24 cellular contexts compared by ENCODE assay signal in the genomic region with DNA sequence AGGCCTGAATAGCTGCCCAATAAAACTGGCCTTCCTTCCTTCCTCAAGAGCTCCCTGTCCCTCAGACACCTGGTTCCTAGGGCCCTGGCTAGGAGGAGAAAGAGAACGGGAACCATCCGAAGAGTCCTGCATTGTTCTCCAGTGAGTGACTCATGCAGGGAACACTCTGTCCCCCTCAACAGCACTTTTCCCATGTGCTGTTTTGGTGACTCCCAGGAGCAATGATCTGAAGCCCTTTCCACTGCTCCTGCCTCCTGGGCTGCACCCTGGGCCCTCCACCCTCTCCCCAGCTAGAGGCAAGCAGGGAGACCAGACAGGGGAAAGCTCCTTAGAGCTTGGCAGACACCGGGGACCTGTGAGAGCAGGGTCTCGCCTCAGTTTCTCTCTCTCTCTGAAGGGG. TPM values are rescaled to one million over a fixed set of nuclear protein-coding genes. Genes with fewer than 3 reads are reported as not detected.
A peak's percentile ranks its signal among the peaks of the same experiment; 100 is the strongest.
DNase-seq lines count a peak whose midpoint lies in the region; ATAC-seq, FAIRE-seq and TF ChIP-seq lines count a peak whose summit lies in the region.
"Had no signal": no experiment of that assay in that cellular context is flagged by ENCODE, and none has a peak within 500 bp of the region (broad histone marks: within the 10 kb centered on the region; RNA-seq: fewer than 3 reads in every experiment).

No MANE protein-coding gene starts in this region.

- H3K4me2 ChIP-seq in endothelial cell of umbilical vein (ENCODE audit: insufficient read depth, low read length) (no peak overlapping the region), mesendoderm (ENCODE audit: low read length) (no peak overlapping the region)

- intact Hi-C loops in endothelial cell of umbilical vein (cut with micrococcal nuclease), result no loop called here

- FAIRE-seq in endothelial cell of umbilical vein (lab: Jason Lieb, UNC) (peak; percentile 35), GM12892 (lab: Jason Lieb, UNC) (no peak)
- FAIRE-seq: pancreas had no signal

- H3K27ac Mint-ChIP-seq in activated T-cell treated with anti-CD3 and anti-CD28 coated beads, Interleukin-2, amount 50 U/mL, for 72 hours, result no peak overlapping the region
- H3K27ac Mint-ChIP-seq: activated CD8-positive, alpha-beta memory T cell treated with anti-CD3 and anti-CD28 coated beads, Interleukin-2, amount 10 ng/mL, durations not matched to agents 7 days and 5 days; activated T-helper 2 cell treated with anti-CD3 and anti-CD28 coated beads, Interferon-gamma antibody, Interleukin-2, Interleukin-4, amounts not matched to agents 10 μg/mL and 5 μg/mL and 100 μg/mL, durations not matched to agents 14 hours and 24 hours and 36 hours; effector memory CD8-positive, alpha-beta T cell; IgD-negative memory B cell had no signal

- no peak overlapping the region for H3K9ac ChIP-seq in endothelial cell of umbilical vein (replicated peaks; ENCODE audit: extremely low read depth, insufficient read depth, low read length)
- no peak overlapping the region for H3K9ac ChIP-seq in mesendoderm (ENCODE audit: low read length)

- no peak overlapping the region for H3K23ac ChIP-seq in mesendoderm (ENCODE audit: low read length)

- no peaks in the 10 kb centered on the region for H3K36me3 Mint-ChIP-seq in activated T-cell treated with anti-CD3 and anti-CD28 coated beads, Interleukin-2, amount 50 U/mL, for 72 hours (ENCODE audit: insufficient read depth in 2 of 2)
- H3K36me3 Mint-ChIP-seq: activated CD8-positive, alpha-beta memory T cell treated with anti-CD3 and anti-CD28 coated beads, Interleukin-2, amount 10 ng/mL, durations not matched to agents 7 days and 5 days; IgD-negative memory B cell had no signal

- H3K9me3 ChIP-seq in endothelial cell of umbilical vein (replicated peaks; ENCODE audit: control insufficient read depth, insufficient read depth, low read length), result no peaks in the 10 kb centered on the region
- H3K9me3 ChIP-seq: pancreas, upper lobe of left lung had no signal

- no peak overlapping the region for H4K5ac ChIP-seq in mesendoderm (ENCODE audit: low read length)

- H3K27me3 ChIP-seq in endothelial cell of umbilical vein (ENCODE audit: control insufficient read depth in 2 of 2, insufficient read depth in 2 of 2, low read length in 2 of 2) (peaks cover 0 to 3% of the 10 kb centered on the region in 2 experiments), mesendoderm (ENCODE audit: insufficient read depth, low read length, poor library complexity) (no peaks in the 10 kb centered on the region)
- H3K27me3 ChIP-seq: pancreas, upper lobe of left lung had no signal

- DNase-seq in AG10803 (ENCODE audit: low read depth) (peak; percentile 6), LHCN-M2 (ENCODE audit: low read depth) (peak; percentile 79), endothelial cell of umbilical vein (ENCODE audit: low read depth, low spot score) (no peak), mesendoderm (peak; percentile 60), GM12892 (ENCODE audit: insufficient read length) (no peak), NCI-H510A (lab: John Stamatoyannopoulos, UW) (no peak)
- DNase-seq in activated T-cell treated with anti-CD3 and anti-CD28 coated beads, Interleukin-2, amount 50 U/mL, for 72 hours, result no peak
- DNase-seq: activated CD4-positive, alpha-beta T cell treated with anti-CD3 and anti-CD28 coated beads for 1 hour; activated CD8-positive, alpha-beta memory T cell treated with anti-CD3 and anti-CD28 coated beads, Interleukin-2, amount 10 ng/mL, durations not matched to agents 7 days and 5 days; effector memory CD8-positive, alpha-beta T cell; H9; MV-4-11; NCI-H2029; NCI-H526; OCI-M1; stimulated activated naive CD8-positive, alpha-beta T cell treated with anti-CD3 and anti-CD28 coated beads, Interleukin-15, amount 100 ng/mL, for 72 hours; T-helper 9 cell; upper lobe of left lung had no signal

- H3K4me3 Mint-ChIP-seq in activated T-cell treated with anti-CD3 and anti-CD28 coated beads, Interleukin-2, amount 50 U/mL, for 72 hours, result no peak overlapping the region
- H3K4me3 Mint-ChIP-seq: activated CD8-positive, alpha-beta memory T cell treated with anti-CD3 and anti-CD28 coated beads, Interleukin-2, amount 10 ng/mL, durations not matched to agents 7 days and 5 days; effector memory CD8-positive, alpha-beta T cell; H9; IgD-negative memory B cell; stimulated activated naive CD8-positive, alpha-beta T cell treated with anti-CD3 and anti-CD28 coated beads, Interleukin-15, amount 100 ng/mL, for 72 hours had no signal

- no peaks in the 10 kb centered on the region for H3K9me3 Mint-ChIP-seq in activated T-cell treated with anti-CD3 and anti-CD28 coated beads, Interleukin-2, amount 50 U/mL, for 72 hours
- H3K9me3 Mint-ChIP-seq: activated T-helper 2 cell treated with anti-CD3 and anti-CD28 coated beads, Interferon-gamma antibody, Interleukin-2, Interleukin-4, amounts not matched to agents 10 μg/mL and 5 μg/mL and 100 μg/mL, durations not matched to agents 14 hours and 24 hours and 36 hours; effector memory CD8-positive, alpha-beta T cell; H9; IgD-negative memory B cell; stimulated activated naive CD8-positive, alpha-beta T cell treated with anti-CD3 and anti-CD28 coated beads, Interleukin-15, amount 100 ng/mL, for 72 hours had no signal

- H2AK5ac ChIP-seq in mesendoderm (ENCODE audit: low read length), result no peak overlapping the region

- ATAC-seq in activated T-cell treated with anti-CD3 and anti-CD28 coated beads, Interleukin-2, amount 50 U/mL, for 72 hours (replicated peaks in 1 of 2), result no peak
- no peak for ATAC-seq in GM19351 (IDR thresholded peaks at IDR 0.05; ENCODE audit: unreplicated experiment)
- ATAC-seq: activated CD8-positive, alpha-beta memory T cell treated with anti-CD3 and anti-CD28 coated beads, Interleukin-2, amount 10 ng/mL, durations not matched to agents 7 days and 5 days; effector memory CD8-positive, alpha-beta T cell; left lobe of liver; pancreas; stimulated activated naive CD8-positive, alpha-beta T cell treated with anti-CD3 and anti-CD28 coated beads, Interleukin-15, amount 100 ng/mL, for 72 hours had no signal

- TF ChIP-seq POLR2A in endothelial cell of umbilical vein (IDR thresholded peaks at IDR 0.05; ENCODE audit: low read depth, low read length) (no peak), GM12892 (IDR thresholded peaks at IDR 0.05; ENCODE audit: low read depth, low read length) (no peak)

- no CpG with 5 or more reads among the region's 4 CpGs for WGBS in mesendoderm (ENCODE audit: extremely low coverage, insufficient coverage, low lambda C conversion rate)

- H2BK120ac ChIP-seq in mesendoderm (ENCODE audit: low read depth, low read length), result no peak overlapping the region

- no peaks in the 10 kb centered on the region for H4K20me1 ChIP-seq in endothelial cell of umbilical vein (replicated peaks; ENCODE audit: control insufficient read depth, extremely low read depth, insufficient read depth, low read length)

- H3K4me1 ChIP-seq in endothelial cell of umbilical vein (ENCODE audit: control insufficient read depth, extremely low read depth, insufficient read depth, low read length), result peaks cover 6% of the 10 kb centered on the region
- H3K4me1 ChIP-seq in mesendoderm (ENCODE audit: control insufficient read depth, low read depth, low read length), result no peaks in the 10 kb centered on the region
- H3K4me1 ChIP-seq: pancreas had no signal

- no TSS peak for BruUV-seq in endothelial cell of umbilical vein (replicated peaks; lab: Mats Ljungman, UMichigan)

- H3K27me3 Mint-ChIP-seq in activated T-cell treated with anti-CD3 and anti-CD28 coated beads, Interleukin-2, amount 50 U/mL, for 72 hours (ENCODE audit: low read depth), result no peaks in the 10 kb centered on the region

- dilution Hi-C loops in endothelial cell of umbilical vein (cut with MboI; ENCODE audit: extremely low pct_ligation_motif_present, low sequenced_read_pairs), result no loop called here

- H3K79me1 ChIP-seq in mesendoderm (ENCODE audit: low read length), result no peaks in the 10 kb centered on the region

- CTCF ChIA-PET in endothelial cell of umbilical vein (lab: Charles Lee), result interaction anchor here (0.6 to 6.8 kb wide), 5 partner anchors 10 to 105 kb away, joined by 3 to 109 read pairs (median 11); no protein-coding TSS in a partner anchor

- no peaks in the 10 kb centered on the region for H3K4me1 Mint-ChIP-seq in activated T-cell treated with anti-CD3 and anti-CD28 coated beads, Interleukin-2, amount 50 U/mL, for 72 hours (ENCODE audit: low read depth)
- H3K4me1 Mint-ChIP-seq: activated CD8-positive, alpha-beta memory T cell treated with anti-CD3 and anti-CD28 coated beads, Interleukin-2, amount 10 ng/mL, durations not matched to agents 7 days and 5 days; IgD-negative memory B cell; stimulated activated naive CD8-positive, alpha-beta T cell treated with anti-CD3 and anti-CD28 coated beads, Interleukin-15, amount 100 ng/mL, for 72 hours had no signal

- H3K4ac ChIP-seq in mesendoderm (ENCODE audit: low read depth, low read length), result no peak overlapping the region

- H3K18ac ChIP-seq in mesendoderm (ENCODE audit: low read length), result no peak overlapping the region

- no peak overlapping the region for H3K56ac ChIP-seq in mesendoderm (ENCODE audit: low read length)

- POLR2A ChIA-PET in endothelial cell of umbilical vein (lab: Charles Lee), result interaction anchor here (0.9 kb wide), 1 partner anchor 9 kb away, joined by 3 read pairs; no protein-coding TSS in a partner anchor

- H3K27ac ChIP-seq in endothelial cell of umbilical vein (ENCODE audit: insufficient read depth, low read depth, low read length) (no peak overlapping the region), mesendoderm (ENCODE audit: low read depth, low read length) (no peak overlapping the region)
- H3K27ac ChIP-seq: pancreas, SK-N-MC had no signal

- H3K36me3 ChIP-seq in endothelial cell of umbilical vein (ENCODE audit: control insufficient read depth in 2 of 2, extremely low read depth in 1 of 2, insufficient read depth in 2 of 2, low read length in 2 of 2), result no peaks in the 10 kb centered on the region
- no peaks in the 10 kb centered on the region for H3K36me3 ChIP-seq in mesendoderm (ENCODE audit: control insufficient read depth, insufficient read depth, low read length)
- H3K36me3 ChIP-seq: pancreas, upper lobe of left lung had no signal

- H4K8ac ChIP-seq in mesendoderm (ENCODE audit: low read depth, low read length), result no peak overlapping the region

- H3K9me1 ChIP-seq in endothelial cell of umbilical vein (replicated peaks; ENCODE audit: control insufficient read depth, extremely low read depth, insufficient read depth, low read length), result no peaks in the 10 kb centered on the region

- no peak overlapping the region for H2BK15ac ChIP-seq in mesendoderm (replicated peaks; ENCODE audit: low read depth)

- no peak overlapping the region for H2BK5ac ChIP-seq in mesendoderm (ENCODE audit: low read length)

- no peak overlapping the region for H2AFZ ChIP-seq in endothelial cell of umbilical vein (ENCODE audit: low read depth, low read length)

- H3K4me3 ChIP-seq in AG10803 (ENCODE audit: low read length) (no peak overlapping the region), endothelial cell of umbilical vein (replicated peaks in 1 of 3; ENCODE audit: insufficient read depth in 1 of 3, low read depth in 1 of 3, low read length in 3 of 3) (no peak overlapping the region), mesendoderm (ENCODE audit: low read length) (no peak overlapping the region)
- H3K4me3 ChIP-seq: pancreas, SK-N-MC, upper lobe of left lung had no signal

- H3K79me2 ChIP-seq in endothelial cell of umbilical vein (ENCODE audit: control insufficient read depth, insufficient read depth, low read length) (no peaks in the 10 kb centered on the region), mesendoderm (ENCODE audit: control insufficient read depth, insufficient read depth, low read length) (no peaks in the 10 kb centered on the region)

- TF ChIP-seq CTCF in AG10803 (conservative IDR thresholded peaks at IDR 0.05; ENCODE audit: low read length) (no peak), endothelial cell of umbilical vein (IDR thresholded peaks at IDR 0.05; ENCODE audit: extremely low read depth in 1 of 2, insufficient read depth in 1 of 2, low read depth in 1 of 2, low read length in 2 of 2) (no peak)

RNA-seq across cellular contexts. Expression of a gene that starts 18.9 kb away (rescaled TPM):
- total RNA-seq in LHCN-M2 (2014; rRNA removed), result 62.1 and 156 TPM in 2 replicates
- polyA plus RNA-seq in LHCN-M2 (2012), result 624 TPM
- not detected in 2 replicates for total RNA-seq in endothelial cell of umbilical vein
- not detected in 2 replicates for polyA plus RNA-seq in endothelial cell of umbilical vein
- not detected in 2 replicates for polyA plus RNA-seq in endothelial cell of umbilical vein (2011; cell fraction: cytosol; rRNA removed)
- polyA plus RNA-seq in endothelial cell of umbilical vein (2011; cell fraction: nucleus; rRNA removed), result 0.06 TPM in 1 of 2 replicates, not detected in the other
- polyA plus RNA-seq in endothelial cell of umbilical vein (2012), result not detected in 2 replicates
- polyA minus RNA-seq in endothelial cell of umbilical vein, result not detected in 2 replicates
- polyA minus RNA-seq in endothelial cell of umbilical vein (2011; cell fraction: cytosol; rRNA and poly(A)+ RNA removed), result not detected
- not detected in 2 replicates for polyA minus RNA-seq in endothelial cell of umbilical vein (2011; cell fraction: nucleus; rRNA and poly(A)+ RNA removed)
- 9.1 TPM for polyA plus RNA-seq in mesendoderm (2013, experiment 1 of 2)
- polyA plus RNA-seq in mesendoderm (2013, experiment 2 of 2), result 10.8 TPM
- not detected for polyA plus RNA-seq in GM12892 (2012; ENCODE audit: missing spikeins)
- total RNA-seq in activated T-cell treated with anti-CD3 and anti-CD28 coated beads, Interleukin-2, amount 50 U/mL, for 72 hours, result not detected
- total RNA-seq: activated CD8-positive, alpha-beta memory T cell treated with anti-CD3 and anti-CD28 coated beads, Interleukin-2, amount 10 ng/mL, durations not matched to agents 7 days and 5 days; activated T-helper 2 cell treated with anti-CD3 and anti-CD28 coated beads, Interferon-gamma antibody, Interleukin-2, Interleukin-4, amounts not matched to agents 10 μg/mL and 5 μg/mL and 100 μg/mL, durations not matched to agents 14 hours and 24 hours and 36 hours had no signal
- polyA plus RNA-seq: IgD-negative memory B cell had no signal

RNA-seq across cellular contexts. Expression of a gene that starts 40.5 kb away (rescaled TPM):
- total RNA-seq in LHCN-M2 (2014; rRNA removed), result 0.64 and 2.2 TPM in 2 replicates
- polyA plus RNA-seq in LHCN-M2 (2012), result 1.5 TPM
- not detected in 2 replicates for total RNA-seq in endothelial cell of umbilical vein
- not detected in 2 replicates for polyA plus RNA-seq in endothelial cell of umbilical vein
- polyA plus RNA-seq in endothelial cell of umbilical vein (2011; cell fraction: cytosol; rRNA removed), result not detected in 2 replicates
- polyA plus RNA-seq in endothelial cell of umbilical vein (2011; cell fraction: nucleus; rRNA removed), result not detected in 2 replicates
- polyA plus RNA-seq in endothelial cell of umbilical vein (2012), result not detected in 2 replicates
- polyA minus RNA-seq in endothelial cell of umbilical vein, result not detected in 2 replicates
- polyA minus RNA-seq in endothelial cell of umbilical vein (2011; cell fraction: cytosol; rRNA and poly(A)+ RNA removed), result not detected
- not detected in 2 replicates for polyA minus RNA-seq in endothelial cell of umbilical vein (2011; cell fraction: nucleus; rRNA and poly(A)+ RNA removed)
- 35.3 TPM for polyA plus RNA-seq in mesendoderm (2013, experiment 1 of 2)
- polyA plus RNA-seq in mesendoderm (2013, experiment 2 of 2), result 35.8 TPM
- 0.89 TPM for polyA plus RNA-seq in GM12892 (2012; ENCODE audit: missing spikeins)
- total RNA-seq in activated T-cell treated with anti-CD3 and anti-CD28 coated beads, Interleukin-2, amount 50 U/mL, for 72 hours, result not detected
- total RNA-seq: activated CD8-positive, alpha-beta memory T cell treated with anti-CD3 and anti-CD28 coated beads, Interleukin-2, amount 10 ng/mL, durations not matched to agents 7 days and 5 days; activated T-helper 2 cell treated with anti-CD3 and anti-CD28 coated beads, Interferon-gamma antibody, Interleukin-2, Interleukin-4, amounts not matched to agents 10 μg/mL and 5 μg/mL and 100 μg/mL, durations not matched to agents 14 hours and 24 hours and 36 hours had no signal
- polyA plus RNA-seq: IgD-negative memory B cell had no signal

Comparison
In these comparisons a context has a peak if more than half of its experiments do, and no peak if none do; other contexts are left out.
1. DNase-seq: peak in AG10803 (single experiment), LHCN-M2 (single experiment) and mesendoderm (single experiment); none in endothelial cell of umbilical vein (single experiment), GM12892 (single experiment), activated T-cell treated with anti-CD3 and anti-CD28 coated beads, Interleukin-2, amount 50 U/mL, for 72 hours (0 of 2) and NCI-H510A (single experiment).
2. RNA of a gene that starts 18.9 kb away (total RNA-seq): 62.1 to 156 TPM in LHCN-M2; not detected in endothelial cell of umbilical vein and not detected in activated T-cell treated with anti-CD3 and anti-CD28 coated beads, Interleukin-2, amount 50 U/mL, for 72 hours; every median in the first group is over 10 times any median in the second.